ENCODE assay signal across 1 cellular context in the genomic region with DNA sequence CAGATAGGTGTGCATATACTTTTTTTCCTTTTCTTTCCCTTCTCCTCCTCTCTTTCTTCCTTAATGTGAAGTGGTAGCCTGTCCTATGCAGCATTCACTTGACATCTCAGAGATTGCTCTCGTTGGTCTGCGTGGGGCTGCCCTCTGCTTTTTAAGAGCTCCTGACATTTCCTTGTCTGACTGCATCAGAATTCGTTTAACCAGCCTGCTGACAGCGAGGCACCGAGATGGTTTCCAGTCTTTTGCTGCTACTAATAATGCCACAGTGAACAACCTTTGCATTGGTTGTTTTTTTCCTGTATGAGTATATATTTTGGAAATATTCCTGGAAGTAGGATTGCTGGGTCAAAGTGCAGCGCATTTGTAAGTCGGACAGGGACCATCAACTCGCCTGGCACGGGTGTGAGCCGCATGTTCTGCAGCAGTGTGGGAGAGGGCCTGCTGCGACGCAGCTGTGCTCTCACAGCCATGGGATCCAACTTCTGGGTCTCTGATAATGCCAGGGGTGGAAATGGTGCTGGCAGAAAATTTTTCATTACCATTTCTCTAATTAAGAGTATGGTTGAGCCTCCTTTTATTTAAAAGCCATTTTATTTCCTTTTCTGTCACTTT.
TF ChIP-seq lines count a peak whose summit lies in the region.

No MANE protein-coding gene starts in this region.

TF ChIP-seq in HepG2, 621 proteins besides CTCF, POLR2A, EP300 and RAD21:
- TF ChIP-seq ZNF644 (CRISPR knock-in tag; IDR thresholded peaks at IDR 0.05; ENCODE audit: low read depth) (no peak), PHF21A (CRISPR knock-in tag; IDR thresholded peaks at IDR 0.05) (no peak), GATA4 (IDR thresholded peaks at IDR 0.05; ENCODE audit: borderline replicate concordance, low read depth) (no peak)
- TF ChIP-seq, protein P1, sequence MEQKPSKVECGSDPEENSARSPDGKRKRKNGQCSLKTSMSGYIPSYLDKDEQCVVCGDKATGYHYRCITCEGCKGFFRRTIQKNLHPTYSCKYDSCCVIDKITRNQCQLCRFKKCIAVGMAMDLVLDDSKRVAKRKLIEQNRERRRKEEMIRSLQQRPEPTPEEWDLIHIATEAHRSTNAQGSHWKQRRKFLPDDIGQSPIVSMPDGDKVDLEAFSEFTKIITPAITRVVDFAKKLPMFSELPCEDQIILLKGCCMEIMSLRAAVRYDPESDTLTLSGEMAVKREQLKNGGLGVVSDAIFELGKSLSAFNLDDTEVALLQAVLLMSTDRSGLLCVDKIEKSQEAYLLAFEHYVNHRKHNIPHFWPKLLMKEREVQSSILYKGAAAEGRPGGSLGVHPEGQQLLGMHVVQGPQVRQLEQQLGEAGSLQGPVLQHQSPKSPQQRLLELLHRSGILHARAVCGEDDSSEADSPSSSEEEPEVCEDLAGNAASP (CRISPR knock-in tag; IDR thresholded peaks at IDR 0.05; ENCODE audit: borderline replicate concordance): no peak
- TF ChIP-seq, protein P2, sequence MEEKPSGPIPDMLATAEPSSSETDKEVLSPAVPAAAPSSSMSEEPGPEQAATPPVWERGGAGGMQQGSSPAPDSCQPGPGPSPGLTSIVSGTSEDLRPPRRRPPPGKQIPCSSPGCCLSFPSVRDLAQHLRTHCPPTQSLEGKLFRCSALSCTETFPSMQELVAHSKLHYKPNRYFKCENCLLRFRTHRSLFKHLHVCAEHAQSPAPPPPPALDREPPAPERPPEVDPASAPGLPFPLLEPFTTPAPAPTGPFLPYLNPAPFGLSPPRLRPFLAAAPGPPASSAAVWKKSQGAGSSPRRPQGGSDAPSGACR (CRISPR knock-in tag; IDR thresholded peaks at IDR 0.05): no peak
